3 cellular contexts compared by ENCODE assay signal in genomic region chr20:24544371-24544770, GRCh38.
"Had no signal": no experiment of that assay in that cellular context is flagged by ENCODE, and none has a peak within 500 bp of the region (broad histone marks: within the 10 kb centered on the region; RNA-seq: fewer than 3 reads in every experiment).

No MANE protein-coding gene starts in this region.

- ATAC-seq: GM12878 had no signal

- DNase-seq: GDM1, GF-D8 had no signal

- H3K4me3 ChIP-seq: GM12878 had no signal
